ENCODE assay signal across 25 cellular contexts in the genomic region with DNA sequence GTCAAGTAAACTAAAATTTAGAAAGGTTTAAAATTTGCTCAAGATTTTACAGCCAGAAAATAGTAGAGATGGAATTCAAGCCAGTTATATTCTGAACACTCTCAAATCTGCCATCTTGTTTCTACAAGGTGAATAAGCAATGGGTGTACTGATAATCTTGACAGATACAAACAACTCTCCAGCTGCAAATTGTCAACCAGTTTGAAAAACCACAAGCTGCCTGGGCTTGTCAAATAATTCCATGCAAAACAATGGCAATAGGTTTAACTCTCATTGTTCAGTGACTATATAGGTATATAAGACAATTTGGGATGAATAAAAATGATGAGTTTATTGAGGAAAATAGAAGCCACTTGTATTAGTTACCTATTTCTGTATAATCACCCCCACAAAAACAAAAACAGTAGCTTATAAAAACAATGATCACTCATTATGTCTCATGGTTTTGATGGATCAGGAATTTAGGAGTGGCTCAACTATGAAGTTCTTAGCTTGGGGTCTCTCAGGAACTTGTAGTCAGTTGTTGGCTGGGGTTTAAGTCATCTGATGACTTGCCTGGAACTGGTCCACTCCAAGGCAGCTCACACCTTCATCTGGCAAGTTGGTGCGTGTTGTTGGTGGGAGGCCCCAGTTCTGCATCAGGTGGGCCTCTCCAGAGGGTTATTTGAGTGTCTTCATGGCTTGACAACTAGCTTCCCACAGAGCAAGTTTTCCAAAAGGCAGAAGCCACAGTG. TPM values are rescaled to one million over a fixed set of nuclear protein-coding genes. Genes with fewer than 3 reads are reported as not detected.
DNase-seq lines count a peak whose midpoint lies in the region; ATAC-seq, FAIRE-seq and TF ChIP-seq lines count a peak whose summit lies in the region.
"Had no signal": no experiment of that assay in that cellular context is flagged by ENCODE, and none has a peak within 500 bp of the region (broad histone marks: within the 10 kb centered on the region; RNA-seq: fewer than 3 reads in every experiment).

No MANE protein-coding gene starts in this region.

- H3K79me2 ChIP-seq in HepG2 (ENCODE audit: insufficient read depth, low read length): peaks cover 13% of the 10 kb centered on the region

- DNase-seq in HepG2 (ENCODE audit: low spot score) (no peak), right lobe of liver (no peak), RWPE2 (ENCODE audit: low spot score) (no peak), epithelial cell of prostate (ENCODE audit: low read depth, low spot score) (peak; percentile 70), renal cortical epithelial cell (ENCODE audit: low read depth) (peak; percentile 55), coronary artery (ENCODE audit: low spot score) (no peak), UCSD-AML1 (lab: John Stamatoyannopoulos, UW; ENCODE audit: unreplicated experiment) (no peak), cortex of kidney (lab: John Stamatoyannopoulos, UW) (no peak)
- DNase-seq: AML-193; CD4-positive, alpha-beta T cell; GDM1; KG1; NCI-H1048; NCI-H1436; NCI-H187 treated with DMSO at 0.1 percent for 48 hours; NCI-H446 treated with DMSO at 0.1 percent for 48 hours; NCI-H82; NK-92 treated with Interleukin-12 subunit alpha and Interleukin-12 subunit beta, amount 100 ng/mL, for 24 hours; SHP77; T-cell had no signal

- H3K4me1 ChIP-seq in HepG2 (ENCODE audit: insufficient read depth, low read length) (peaks cover 80% of the 10 kb centered on the region), right lobe of liver (peaks cover 0 to 32% (median 8%) of the 10 kb centered on the region in 4 donors), RWPE2 (ENCODE audit: insufficient read depth, poor library complexity, severe bottlenecking) (peaks cover 15% of the 10 kb centered on the region)

- no peaks in the 10 kb centered on the region for H3K27me3 ChIP-seq in HepG2 (ENCODE audit: control insufficient read depth in 1 of 2, insufficient read depth in 2 of 2, low read length in 2 of 2)
- H3K27me3 ChIP-seq in right lobe of liver: no peaks in the 10 kb centered on the region
- no peaks in the 10 kb centered on the region for H3K27me3 ChIP-seq in RWPE2 (ENCODE audit: insufficient read depth, poor library complexity, severe bottlenecking)
- H3K27me3 ChIP-seq: BLaER1 treated with 17β-estradiol and CSF1 and Interleukin-3, amounts not matched to agents 10 nM and 100 nM had no signal

- H3K9me3 ChIP-seq in HepG2 (ENCODE audit: low read length) (no peaks in the 10 kb centered on the region), right lobe of liver (no peaks in the 10 kb centered on the region), RWPE2 (ENCODE audit: severe bottlenecking) (no peaks in the 10 kb centered on the region)
- H3K9me3 ChIP-seq: BLaER1 treated with 17β-estradiol and CSF1 and Interleukin-3, amounts not matched to agents 10 nM and 100 nM had no signal

- TF ChIP-seq POLR2A in HepG2 (IDR thresholded peaks at IDR 0.05; ENCODE audit: insufficient read depth in 1 of 2, low read depth in 2 of 2, low read length in 2 of 2) (no peak), right lobe of liver (IDR thresholded peaks at IDR 0.05) (no peak)

- ATAC-seq in HepG2 (no peak), right lobe of liver (no peak), RWPE2 (ENCODE audit: low read depth) (peak; percentile 60)
- ATAC-seq: GM12878, T-cell had no signal

- H3K9ac ChIP-seq in HepG2 (ENCODE audit: insufficient read depth, low read depth, low read length): no peak overlapping the region
- H3K9ac ChIP-seq: BLaER1 treated with 17β-estradiol and CSF1 and Interleukin-3, amounts not matched to agents 10 nM and 100 nM had no signal

- POLR2A ChIA-PET in HepG2 (lab: Yijun Ruan, JAX): interaction anchor here (1.3 to 6.0 kb wide), 3 partner anchors 12 to 51 kb away, joined by 4 to 126 read pairs (median 6); a partner anchor contains a TSS

- CTCF ChIA-PET in HepG2 (lab: Yijun Ruan, JAX; ENCODE audit: low intra/inter-chr PET ratio, low total read pairs): no interaction called here

- TF ChIP-seq RAD21 in HepG2 (CRISPR knock-in tag; IDR thresholded peaks at IDR 0.05): no peak

- intact Hi-C loops in HepG2 (cut with micrococcal nuclease; ENCODE audit: unreplicated experiment) (no loop called here), right lobe of liver (cut with DNase I) (no loop called here)

- H3K36me3 ChIP-seq in HepG2 (replicated peaks in 1 of 2; ENCODE audit: control insufficient read depth in 1 of 2, insufficient read depth in 2 of 2, low read length in 2 of 2): no peaks in the 10 kb centered on the region
- H3K36me3 ChIP-seq in right lobe of liver: no peaks in the 10 kb centered on the region
- no peaks in the 10 kb centered on the region for H3K36me3 ChIP-seq in RWPE2 (ENCODE audit: low read depth)
- H3K36me3 ChIP-seq: BLaER1 treated with 17β-estradiol and CSF1 and Interleukin-3, amounts not matched to agents 10 nM and 100 nM had no signal

- TF ChIP-seq EP300 in HepG2 (IDR thresholded peaks at IDR 0.05; ENCODE audit: low read depth in 2 of 2, low read length in 2 of 2): no peak
- no peak for TF ChIP-seq EP300 in HepG2 (CRISPR knock-in tag; IDR thresholded peaks at IDR 0.05; ENCODE audit: borderline replicate concordance)

- H3K4me2 ChIP-seq in HepG2 (ENCODE audit: low read depth, low read length): no peak overlapping the region
- H3K4me2 ChIP-seq: BLaER1 treated with 17β-estradiol and CSF1 and Interleukin-3, amounts not matched to agents 10 nM and 100 nM; PC-9 had no signal

- H4K20me1 ChIP-seq in HepG2 (ENCODE audit: insufficient read depth, low read length): no peaks in the 10 kb centered on the region
- H4K20me1 ChIP-seq: BLaER1 treated with 17β-estradiol and CSF1 and Interleukin-3, amounts not matched to agents 10 nM and 100 nM had no signal

- H3K27ac ChIP-seq in HepG2 (ENCODE audit: extremely low read length, insufficient read depth, low read length): no peak overlapping the region
- H3K27ac ChIP-seq in right lobe of liver: no peak overlapping the region
- H3K27ac ChIP-seq in RWPE2 (ENCODE audit: poor library complexity, severe bottlenecking): peak overlapping the region; percentile 24
- peak overlapping the region; percentile 58 for H3K27ac ChIP-seq in epithelial cell of prostate
- no peak overlapping the region for H3K27ac ChIP-seq in coronary artery
- H3K27ac ChIP-seq: BLaER1 treated with 17β-estradiol and CSF1 and Interleukin-3, amounts not matched to agents 10 nM and 100 nM; PC-9 had no signal

- TF ChIP-seq CTCF in HepG2 (CRISPR knock-in tag; IDR thresholded peaks at IDR 0.05) (no peak), right lobe of liver (IDR thresholded peaks at IDR 0.05) (no peak), RWPE2 (IDR thresholded peaks at IDR 0.05; ENCODE audit: poor library complexity, severe bottlenecking) (no peak), coronary artery (IDR thresholded peaks at IDR 0.05) (no peak)

- no peak overlapping the region for H2AFZ ChIP-seq in HepG2 (ENCODE audit: low read length)
- H2AFZ ChIP-seq: PC-9 had no signal

- no peak for FAIRE-seq in HepG2 (lab: Jason Lieb, UNC)
- FAIRE-seq: A204.1, GM12878, H1 had no signal

- WGBS in HepG2 (ENCODE audit: low lambda C conversion rate): 100% methylated on average over 1 of the region's 1 CpG
- whole genome bisulfite sequencing in right lobe of liver (ENCODE audit: insufficient coverage, low coverage, low lambda C conversion rate, missing lambda C conversion rate): no CpG with 5 or more reads among the region's 1 CpG

- BruUV-seq in HepG2 (replicated peaks; lab: Mats Ljungman, UMichigan): no TSS peak

- in situ Hi-C loops in HepG2 (cut with HindIII; ENCODE audit: extremely low pct_ligation_motif_present, low pct_unique_long_range_greater_than_20kb): loop anchor here (5.0 kb wide), 2 partner anchors 34 to 56 kb away; no protein-coding TSS in a partner anchor

- H3K4me3 ChIP-seq in HepG2 (replicated peaks in 1 of 3; ENCODE audit: insufficient read depth in 1 of 3, low read depth in 2 of 3, low read length in 3 of 3) (no peak overlapping the region), right lobe of liver (no peak overlapping the region), RWPE2 (ENCODE audit: severe bottlenecking) (no peak overlapping the region), coronary artery (no peak overlapping the region)
- H3K4me3 ChIP-seq: BLaER1 treated with 17β-estradiol and CSF1 and Interleukin-3, amounts not matched to agents 10 nM and 100 nM; GM12878; PC-9 had no signal

TF ChIP-seq in HepG2, 621 proteins besides CTCF, POLR2A, EP300 and RAD21:
- TF ChIP-seq MIER3 (CRISPR knock-in tag; IDR thresholded peaks at IDR 0.05; ENCODE audit: borderline replicate concordance) (no peak), ZMYM4 (CRISPR knock-in tag; IDR thresholded peaks at IDR 0.05) (0 out of 2 replicates have a peak, but pooled peaks have one; percentile 0), ATF1 (CRISPR knock-in tag; IDR thresholded peaks at IDR 0.05) (0 out of 2 replicates have a peak, but pooled peaks have one; percentile 21), TARDBP (CRISPR knock-in tag; IDR thresholded peaks at IDR 0.05) (0 out of 2 replicates have a peak, but pooled peaks have one; percentile 24)

RNA-seq across cellular contexts. Expression of a gene that starts 12.6 kb away (rescaled TPM):
- total RNA-seq in HepG2 (2016; rRNA removed; fragmentation: Illumina TruSeq; extraction: Trizol) (55.9 and 57.8 TPM in 2 replicates), right lobe of liver (100 to 1,000 TPM in 2 of 6 experiments, 10 to 100 TPM in 4; 30.6 to 125 (median 74.5) TPM), renal cortical epithelial cell (82.8 and 202 TPM in 2 replicates)
- total RNA-seq in HepG2 (2016; cell fraction: cytosol; rRNA removed; fragmentation: Illumina TruSeq; extraction: Trizol; ENCODE audit: low read depth): 25.1 and 29.0 TPM in 2 replicates
- total RNA-seq in HepG2 (2016; cell fraction: insoluble cytoplasmic fraction; rRNA removed; fragmentation: Illumina TruSeq; extraction: Trizol): 52.7 and 57.5 TPM in 2 replicates
- total RNA-seq in HepG2 (2016; cell fraction: membrane; rRNA removed; fragmentation: Illumina TruSeq; extraction: Trizol): 48.2 and 58.4 TPM in 2 replicates
- 46.1 and 58.2 TPM in 2 replicates for total RNA-seq in HepG2 (2016; cell fraction: nucleus; rRNA removed; fragmentation: Illumina TruSeq; extraction: Trizol)
- polyA plus RNA-seq in HepG2 (2011; rRNA removed): 57.5 and 65.4 TPM in 2 replicates
- polyA plus RNA-seq in HepG2 (2011; cell fraction: cytosol; rRNA removed): 53.6 and 68.8 TPM in 2 replicates
- polyA plus RNA-seq in HepG2 (2011; cell fraction: nucleus; rRNA removed): 77.6 and 80.4 TPM in 2 replicates
- 44.8 and 48.8 TPM in 2 replicates for polyA plus RNA-seq in HepG2 (2012)
- polyA plus RNA-seq in HepG2 (2016; cell fraction: cytosol; fragmentation: Illumina TruSeq; extraction: Trizol; ENCODE audit: low read depth): 23.6 and 36.8 TPM in 2 replicates
- polyA plus RNA-seq in HepG2 (2016; cell fraction: insoluble cytoplasmic fraction; fragmentation: Illumina TruSeq; extraction: Trizol; ENCODE audit: low read depth): 46.2 and 49.2 TPM in 2 replicates
- polyA plus RNA-seq in HepG2 (2016; cell fraction: membrane; fragmentation: Illumina TruSeq; extraction: Trizol; ENCODE audit: low read depth): 37.8 and 44.2 TPM in 2 replicates
- 60.9 and 62.0 TPM in 2 replicates for polyA plus RNA-seq in HepG2 (2016; cell fraction: nucleus; fragmentation: Illumina TruSeq; extraction: Trizol; ENCODE audit: insufficient read depth, low read depth)
- polyA minus RNA-seq in HepG2 (2011; rRNA and poly(A)+ RNA removed; ENCODE audit: low replicate concordance): 186 TPM in 1 of 2 replicates, not detected in the other
- 51.4 TPM in 2 replicates for polyA minus RNA-seq in HepG2 (2011; cell fraction: cytosol; rRNA and poly(A)+ RNA removed)
- polyA minus RNA-seq in HepG2 (2011; cell fraction: nucleus; rRNA and poly(A)+ RNA removed): 70.1 and 71.3 TPM in 2 replicates
- total RNA-seq: CD4-positive, alpha-beta T cell had no signal

Comparison
In these comparisons a context has a peak if more than half of its experiments do, and no peak if none do; other contexts are left out.
1. DNase-seq: peak in epithelial cell of prostate (single experiment) and renal cortical epithelial cell (single experiment); none in HepG2 (single experiment), right lobe of liver (0 of 3), RWPE2 (single experiment), coronary artery (single experiment), UCSD-AML1 (single experiment) and cortex of kidney (single experiment).
2. H3K27ac ChIP-seq: peak in RWPE2 (single experiment) and epithelial cell of prostate (single experiment); none in HepG2 (single experiment), right lobe of liver (0 of 3) and coronary artery (0 of 2).